In genomic region chr15:60704717-60705116, GRCh38 we compare ENCODE assay signal across 10 cellular contexts.
"Had no signal": no experiment of that assay in that cellular context is flagged by ENCODE, and none has a peak within 500 bp of the region (broad histone marks: within the 10 kb centered on the region; RNA-seq: fewer than 3 reads in every experiment).

No MANE protein-coding gene starts in this region.

- H3K4me3 Mint-ChIP-seq: activated naive CD8-positive, alpha-beta T cell treated with anti-CD3 and anti-CD28 coated beads, Interleukin-2, amount 10 ng/mL, durations not matched to agents 7 days and 5 days had no signal

- H3K27ac Mint-ChIP-seq: activated naive CD8-positive, alpha-beta T cell treated with anti-CD3 and anti-CD28 coated beads, Interleukin-2, amount 10 ng/mL, durations not matched to agents 7 days and 5 days had no signal

- DNase-seq: activated CD4-positive, alpha-beta T cell treated with anti-CD3 and anti-CD28 coated beads for 1 hour; activated naive CD8-positive, alpha-beta T cell treated with anti-CD3 and anti-CD28 coated beads, Interleukin-2, amount 10 ng/mL, durations not matched to agents 7 days and 5 days; anterior cingulate cortex; brain microvascular endothelial cell; cerebellar nuclear complex; mesenchymal stem cell; naive thymus-derived CD8-positive, alpha-beta T cell; stimulated activated naive CD8-positive, alpha-beta T cell treated with anti-CD3 and anti-CD28 coated beads, Interleukin-15, Interleukin-2, amounts not matched to agents 100 U/mL and 50 U/mL, for 24 hours; SW 1271 had no signal

- H3K4me1 Mint-ChIP-seq: activated naive CD8-positive, alpha-beta T cell treated with anti-CD3 and anti-CD28 coated beads, Interleukin-2, amount 10 ng/mL, durations not matched to agents 7 days and 5 days had no signal

- ATAC-seq: naive thymus-derived CD8-positive, alpha-beta T cell; stimulated activated naive CD8-positive, alpha-beta T cell treated with anti-CD3 and anti-CD28 coated beads, Interleukin-15, Interleukin-2, amounts not matched to agents 100 U/mL and 50 U/mL, for 24 hours had no signal

- H3K9me3 Mint-ChIP-seq: activated naive CD8-positive, alpha-beta T cell treated with anti-CD3 and anti-CD28 coated beads, Interleukin-2, amount 10 ng/mL, durations not matched to agents 7 days and 5 days; immature natural killer cell; naive thymus-derived CD8-positive, alpha-beta T cell had no signal

- H3K27me3 Mint-ChIP-seq: activated naive CD8-positive, alpha-beta T cell treated with anti-CD3 and anti-CD28 coated beads, Interleukin-2, amount 10 ng/mL, durations not matched to agents 7 days and 5 days; naive thymus-derived CD8-positive, alpha-beta T cell had no signal
